ENCODE assay signal across 19 cellular contexts in the genomic region with DNA sequence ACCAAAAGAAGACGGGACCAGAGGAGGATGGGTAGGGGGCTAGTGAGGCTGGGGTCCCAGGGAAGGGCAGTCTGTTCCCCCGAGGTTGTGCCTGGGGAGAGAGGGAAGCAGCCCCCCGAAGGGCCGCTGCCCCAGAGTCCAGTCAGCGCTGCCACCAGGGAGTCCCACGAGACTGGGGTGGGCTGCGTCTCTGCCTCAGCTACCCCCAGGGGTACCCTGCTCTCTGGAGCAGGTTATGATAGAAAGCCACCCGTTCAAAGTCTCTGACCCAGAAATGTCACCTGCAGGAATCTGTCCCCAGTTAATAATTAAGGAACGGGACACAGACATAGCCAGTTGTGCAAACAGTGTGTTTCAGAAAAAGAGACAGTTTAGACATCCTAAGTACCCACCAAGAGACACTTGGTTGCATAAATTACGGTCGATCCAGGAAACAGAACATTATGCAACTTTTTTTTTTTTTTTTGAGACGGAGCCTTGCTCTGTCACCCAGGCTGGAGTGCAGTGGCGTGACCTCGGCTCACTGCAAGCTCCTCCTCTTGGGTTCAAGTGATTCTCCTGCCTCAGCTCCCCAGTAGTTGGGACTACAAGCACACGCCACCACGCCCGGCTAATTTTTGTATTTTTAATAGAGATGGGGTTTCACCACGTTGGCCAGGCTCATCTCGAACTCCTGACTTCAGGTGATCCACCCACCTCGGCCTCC. TPM values are rescaled to one million over a fixed set of nuclear protein-coding genes. Genes with fewer than 3 reads are reported as not detected.
A peak's percentile ranks its signal among the peaks of the same experiment; 100 is the strongest.
DNase-seq lines count a peak whose midpoint lies in the region; ATAC-seq and TF ChIP-seq lines count a peak whose summit lies in the region.
"Had no signal": no experiment of that assay in that cellular context is flagged by ENCODE, and none has a peak within 500 bp of the region (broad histone marks: within the 10 kb centered on the region; RNA-seq: fewer than 3 reads in every experiment).

No MANE protein-coding gene starts in this region.

- no peaks in the 10 kb centered on the region for H3K27me3 ChIP-seq in KMS-11 (ENCODE audit: insufficient read depth, low read depth)
- H3K27me3 ChIP-seq in right lobe of liver, result no peaks in the 10 kb centered on the region
- H3K27me3 ChIP-seq in osteoblast (ENCODE audit: insufficient read depth, low read length), result peaks cover 13% of the 10 kb centered on the region
- H3K27me3 ChIP-seq: MG63 had no signal

- H3K36me3 ChIP-seq in KMS-11 (ENCODE audit: insufficient read depth) (no peaks in the 10 kb centered on the region), right lobe of liver (no peaks in the 10 kb centered on the region), osteoblast (ENCODE audit: insufficient read depth, low read length) (no peaks in the 10 kb centered on the region)
- H3K36me3 ChIP-seq: adrenal gland, MG63 had no signal

- peak; percentile 5 to 61 (median 12) for ATAC-seq in right lobe of liver
- ATAC-seq in GM18867 (IDR thresholded peaks at IDR 0.05; ENCODE audit: unreplicated experiment), result no peak
- ATAC-seq: CD8-positive, alpha-beta T cell; Right ventricle myocardium inferior; stimulated activated naive CD8-positive, alpha-beta T cell treated with anti-CD3 and anti-CD28 coated beads, Interleukin-15, Interleukin-2, amounts not matched to agents 100 U/mL and 50 U/mL, for 24 hours had no signal

- H3K79me2 ChIP-seq in KMS-11 (ENCODE audit: insufficient read depth, low read depth), result no peaks in the 10 kb centered on the region
- no peaks in the 10 kb centered on the region for H3K79me2 ChIP-seq in osteoblast (ENCODE audit: insufficient read depth, low read length)

- H3K27ac ChIP-seq in KMS-11 (no peak overlapping the region), right lobe of liver (peak overlapping the region; percentile 56 to 76 (median 57)), osteoblast (ENCODE audit: low read depth, low read length) (no peak overlapping the region)
- H3K27ac ChIP-seq: adrenal gland had no signal

- no peak for TF ChIP-seq CTCF in KMS-11 (conservative IDR thresholded peaks at IDR 0.05; ENCODE audit: low read depth, low read length)
- no peak for TF ChIP-seq CTCF in right lobe of liver (IDR thresholded peaks at IDR 0.05)
- TF ChIP-seq CTCF in osteoblast (IDR thresholded peaks at IDR 0.05; ENCODE audit: extremely low read depth, low read depth, low read length), result no peak

- H3K4me2 ChIP-seq in KMS-11, result peak overlapping the region; percentile 57; the same call in 1 of the 2 replicates
- no peak overlapping the region for H3K4me2 ChIP-seq in osteoblast (ENCODE audit: insufficient read depth, low read length)

- H3K4me3 ChIP-seq in KMS-11 (IDR thresholded peaks at IDR 0.05; ENCODE audit: insufficient read depth, low read depth, low read length) (no peak overlapping the region), right lobe of liver (peak overlapping the region in 2 of 3 donors; percentile 34 to 43), osteoblast (ENCODE audit: insufficient read depth, low read length) (no peak overlapping the region)
- H3K4me3 ChIP-seq: adrenal gland, MG63 had no signal

- H3K4me1 ChIP-seq in KMS-11 (ENCODE audit: low read depth, poor library complexity, severe bottlenecking) (peaks cover 91% of the 10 kb centered on the region), right lobe of liver (peaks cover 0 to 57% (median 28%) of the 10 kb centered on the region in 4 donors), osteoblast (ENCODE audit: insufficient read depth, low read length) (no peaks in the 10 kb centered on the region)

- DNase-seq in SKM-1 (lab: John Stamatoyannopoulos, UW; ENCODE audit: unreplicated experiment), result peak; percentile 86
- DNase-seq in right lobe of liver, result peak in 1 of 3 donors; percentile 64
- DNase-seq in ureter (ENCODE audit: low spot score), result no peak
- no peak for DNase-seq in germinal center (ENCODE audit: low spot score)
- DNase-seq in osteoblast (ENCODE audit: insufficient read length, low spot score, missing footprints), result no peak
- DNase-seq: activated CD4-positive, alpha-beta T cell treated with anti-CD3 and anti-CD28 coated beads, Interleukin-2, amount 50 U/mL, for 48 hours; CD8-positive, alpha-beta T cell; MG63; midbrain; NCI-H2081; NCI-H526 treated with DMSO at 0.1 percent for 48 hours; occipital lobe; stimulated activated naive CD8-positive, alpha-beta T cell treated with anti-CD3 and anti-CD28 coated beads, Interleukin-15, Interleukin-2, amounts not matched to agents 100 U/mL and 50 U/mL, for 24 hours; T-helper 9 cell had no signal

- intact Hi-C loops in right lobe of liver (cut with DNase I), result no loop called here

- H3K9me3 ChIP-seq in right lobe of liver (no peaks in the 10 kb centered on the region), osteoblast (ENCODE audit: low read depth, low read length) (no peaks in the 10 kb centered on the region)
- H3K9me3 ChIP-seq: adrenal gland, MG63 had no signal

- no peak overlapping the region for H3K9ac ChIP-seq in KMS-11

- WGBS in right lobe of liver (ENCODE audit: insufficient coverage, low coverage, low lambda C conversion rate, missing lambda C conversion rate), result 12% methylated on average over 9 of the region's 20 CpGs

- H4K20me1 ChIP-seq in KMS-11 (ENCODE audit: insufficient read depth) (no peaks in the 10 kb centered on the region), osteoblast (ENCODE audit: insufficient read depth, low read length) (no peaks in the 10 kb centered on the region)

- H2AFZ ChIP-seq in KMS-11 (ENCODE audit: low read depth) (no peak overlapping the region), osteoblast (ENCODE audit: low read length) (no peak overlapping the region)

- TF ChIP-seq POLR2A in right lobe of liver (IDR thresholded peaks at IDR 0.05), result no peak

RNA-seq across cellular contexts. Expression of a gene that starts 10.7 kb away (rescaled TPM):
- total RNA-seq in right lobe of liver, result 100 to 1,000 TPM; 117 to 379 (median 184) TPM
- total RNA-seq in ureter, result 52.2 TPM
- total RNA-seq in osteoblast, result 26.5 and 30.0 TPM in 2 replicates

RNA-seq across cellular contexts. Expression of a gene that starts 14.4 kb away (rescaled TPM):
- total RNA-seq in right lobe of liver (1 to 10 TPM; 1.4 to 7.7 (median 5.1) TPM), ureter (6.6 TPM), osteoblast (not detected in 2 replicates)

RNA-seq across cellular contexts. Expression of a gene that starts 35.3 kb away (rescaled TPM):
- total RNA-seq in right lobe of liver (10 to 100 TPM; 26.7 to 54.2 (median 45.8) TPM), ureter (109 TPM), osteoblast (3.3 and 6.2 TPM in 2 replicates)
- total RNA-seq: CD8-positive, alpha-beta T cell had no signal

RNA-seq across cellular contexts. Expression of a gene that starts 44.8 kb away (rescaled TPM):
- total RNA-seq in right lobe of liver (under 1 TPM in 4 of 6 experiments, not detected in 2; 0.23 to 0.81 (median 0.32) TPM), ureter (40.6 TPM), osteoblast (not detected in 2 replicates)
- total RNA-seq: frontal cortex, occipital lobe had no signal

RNA-seq across cellular contexts. Expression of a gene that starts 50.4 kb away (rescaled TPM):
- under 1 TPM in 2 of 6 experiments, not detected in 4; 0.26 to 0.63 TPM for total RNA-seq in right lobe of liver
- total RNA-seq in ureter, result 62.8 TPM
- total RNA-seq in osteoblast, result not detected in 2 replicates
- total RNA-seq: CD8-positive, alpha-beta T cell; frontal cortex; occipital lobe had no signal

Comparison
In these comparisons a context has a peak if more than half of its experiments do, and no peak if none do; other contexts are left out.
1. H3K27ac ChIP-seq: peak in right lobe of liver (3 of 3); none in KMS-11 (single experiment) and osteoblast (single experiment).
2. H3K4me3 ChIP-seq: peak in right lobe of liver (2 of 3); none in KMS-11 (single experiment) and osteoblast (single experiment).